ENCODE assay signal across 2 cellular contexts in genomic region chr1:201020647-201021332, GRCh38.
TF ChIP-seq lines count a peak whose summit lies in the region.

No MANE protein-coding gene starts in this region.

TF ChIP-seq in HEK293T, 16 proteins besides CTCF, POLR2A, EP300 and RAD21 (continued from another document):
- TF ChIP-seq ZNF384 (IDR thresholded peaks at IDR 0.05) (no peak), L3MBTL2 (conservative IDR thresholded peaks at IDR 0.05) (no peak), PKNOX1 (IDR thresholded peaks at IDR 0.05) (no peak), SP1 (IDR thresholded peaks at IDR 0.05) (no peak), ARNT (IDR thresholded peaks at IDR 0.05) (no peak), NFRKB (IDR thresholded peaks at IDR 0.05) (no peak), LEF1 (IDR thresholded peaks at IDR 0.05; ENCODE audit: borderline replicate concordance) (no peak), FOXM1 (IDR thresholded peaks at IDR 0.05; ENCODE audit: borderline replicate concordance) (no peak), CTBP1 (IDR thresholded peaks at IDR 0.05; ENCODE audit: borderline replicate concordance) (no peak), BHLHE40 (IDR thresholded peaks at IDR 0.05; ENCODE audit: borderline replicate concordance) (no peak), ELF4 (IDR thresholded peaks at IDR 0.05) (no peak), HDGF (IDR thresholded peaks at IDR 0.05; ENCODE audit: borderline replicate concordance) (no peak)

TF ChIP-seq in H1, 55 proteins besides CTCF, POLR2A, EP300 and RAD21 (continued from another document):
- TF ChIP-seq EGR1 (IDR thresholded peaks at IDR 0.05; ENCODE audit: borderline replicate concordance, low read depth, low read length) (peak; percentile 42; the same call in 1 of the 2 replicates), SAP30 (IDR thresholded peaks at IDR 0.05; ENCODE audit: insufficient read depth, insufficient replicate concordance, low read length) (no peak), RFX5 (IDR thresholded peaks at IDR 0.05; ENCODE audit: borderline replicate concordance, low read depth, low read length) (no peak), ATF3 (IDR thresholded peaks at IDR 0.05; ENCODE audit: insufficient read depth, low read depth, low read length) (no peak), KDM1A (IDR thresholded peaks at IDR 0.05; ENCODE audit: borderline replicate concordance, low read length) (peak; percentile 35; the same call in 1 of the 2 replicates)
